In genomic region chr6:12150812-12151432, GRCh38 we compare ENCODE assay signal across 8 cellular contexts.
DNase-seq lines count a peak whose midpoint lies in the region; ATAC-seq and TF ChIP-seq lines count a peak whose summit lies in the region.

No MANE protein-coding gene starts in this region.

- DNase-seq in NCI-H748 (lab: John Stamatoyannopoulos, UW; ENCODE audit: unreplicated experiment) (peak; percentile 48), NCI-H748 treated with DMSO at 0.1 percent for 48 hours (lab: John Stamatoyannopoulos, UW) (no peak), PC-3 (peak; percentile 72), caudate nucleus (lab: John Stamatoyannopoulos, UW) (peak in 26 of 61 donors; percentile 7 to 59 (median 24)), mesenteric fat pad (ENCODE audit: low spot score) (no peak)
- DNase-seq in T-helper 2 cell treated with Interferon-gamma antibody and Interleukin-4, amounts not matched to agents 5 μg/mL and 100 μg/mL, for 36 hours (ENCODE audit: low spot score): no peak

- H3K9me3 ChIP-seq in PC-3 (ENCODE audit: low read length) (no peaks in the 10 kb centered on the region), neural cell (ENCODE audit: low read length) (no peaks in the 10 kb centered on the region)

- H3K27ac Mint-ChIP-seq in T-helper 2 cell treated with Interferon-gamma antibody and Interleukin-4, amounts not matched to agents 5 μg/mL and 100 μg/mL, for 36 hours: no peak overlapping the region

- H3K4me2 ChIP-seq in PC-3 (ENCODE audit: low read length): peak overlapping the region; percentile 60
- H3K4me2 ChIP-seq in neural cell (ENCODE audit: low read length): no peak overlapping the region

- H3K9ac ChIP-seq in PC-3 (ENCODE audit: low read length) (peak overlapping the region; percentile 35; the same call in 1 of the 2 replicates), neural cell (ENCODE audit: low read length) (no peak overlapping the region)

- no peaks in the 10 kb centered on the region for H3K36me3 Mint-ChIP-seq in T-helper 2 cell treated with Interferon-gamma antibody and Interleukin-4, amounts not matched to agents 5 μg/mL and 100 μg/mL, for 36 hours (ENCODE audit: low read depth)

- H3K79me2 ChIP-seq in PC-3 (ENCODE audit: low read length) (no peaks in the 10 kb centered on the region), neural cell (replicated peaks; ENCODE audit: insufficient read depth, low read length) (no peaks in the 10 kb centered on the region)

- no peak overlapping the region for H2AFZ ChIP-seq in PC-3 (ENCODE audit: low read length)
- H2AFZ ChIP-seq in neural cell (ENCODE audit: low read depth, low read length): no peak overlapping the region

- H3K4me3 Mint-ChIP-seq in T-helper 2 cell treated with Interferon-gamma antibody and Interleukin-4, amounts not matched to agents 5 μg/mL and 100 μg/mL, for 36 hours: no peak overlapping the region

- H3K9me2 ChIP-seq in PC-3 (replicated peaks; ENCODE audit: low read length): no peaks in the 10 kb centered on the region
- no peaks in the 10 kb centered on the region for H3K9me2 ChIP-seq in neural cell (ENCODE audit: insufficient read depth, low read length)

- H4K20me1 ChIP-seq in PC-3 (ENCODE audit: low read length) (no peaks in the 10 kb centered on the region), neural cell (ENCODE audit: insufficient read depth) (no peaks in the 10 kb centered on the region)

- H3K4me1 ChIP-seq in PC-3 (ENCODE audit: insufficient read depth, low read length): peaks cover 41% of the 10 kb centered on the region

- intact Hi-C loops in PC-3 (cut with micrococcal nuclease): loop anchor here (1.0 kb wide), 4 partner anchors 83 to 496 kb away; no protein-coding TSS in a partner anchor

- TF ChIP-seq RAD21 in neural cell (conservative IDR thresholded peaks at IDR 0.05): no peak

- peak; percentile 94 for TF ChIP-seq CTCF in PC-3 (conservative IDR thresholded peaks at IDR 0.05; ENCODE audit: low read depth, low read length)
- peak; percentile 25 for TF ChIP-seq CTCF in neural cell (IDR thresholded peaks at IDR 0.05; ENCODE audit: poor library complexity, severe bottlenecking)

- H3K4me1 Mint-ChIP-seq in T-helper 2 cell treated with Interferon-gamma antibody and Interleukin-4, amounts not matched to agents 5 μg/mL and 100 μg/mL, for 36 hours (ENCODE audit: low read depth): peaks cover 24% of the 10 kb centered on the region

- no TSS peak for BruUV-seq in PC-3 (replicated peaks; lab: Mats Ljungman, UMichigan)

- H3K27me3 ChIP-seq in PC-3 (ENCODE audit: low read length) (no peaks in the 10 kb centered on the region), neural cell (ENCODE audit: insufficient read depth, low read depth, low read length) (no peaks in the 10 kb centered on the region)

- H3K4me3 ChIP-seq in PC-3 (ENCODE audit: low read length) (no peak overlapping the region), neural cell (ENCODE audit: low read length) (no peak overlapping the region)

- CTCF ChIA-PET in PC-3 (lab: Charles Lee): no interaction called here

- no peaks in the 10 kb centered on the region for H3K36me3 ChIP-seq in PC-3 (ENCODE audit: low read depth, low read length)
- no peaks in the 10 kb centered on the region for H3K36me3 ChIP-seq in neural cell (ENCODE audit: insufficient read depth, low read length)

- POLR2A ChIA-PET in PC-3 (lab: Charles Lee; ENCODE audit: unreplicated experiment): no interaction called here

- ATAC-seq in PC-3 (peak; percentile 35; the same call in 1 of the 2 replicates), HG03457 (IDR thresholded peaks at IDR 0.05; ENCODE audit: unreplicated experiment) (no peak)

- H3K27ac ChIP-seq in PC-3 (ENCODE audit: low read length) (peak overlapping the region; percentile 80), caudate nucleus (ENCODE audit: low read depth, low read length) (peak overlapping the region; percentile 84), neural cell (ENCODE audit: low read length) (no peak overlapping the region)

- no peak for TF ChIP-seq EP300 in neural cell (conservative IDR thresholded peaks at IDR 0.05; ENCODE audit: poor library complexity, severe bottlenecking)

- no peaks in the 10 kb centered on the region for H3K9me3 Mint-ChIP-seq in T-helper 2 cell treated with Interferon-gamma antibody and Interleukin-4, amounts not matched to agents 5 μg/mL and 100 μg/mL, for 36 hours

- no peaks in the 10 kb centered on the region for H3F3A ChIP-seq in PC-3 (ENCODE audit: low read length, unreplicated experiment)
- H3F3A ChIP-seq in neural cell (ENCODE audit: insufficient read depth, low read length, poor library complexity, severe bottlenecking): no peaks in the 10 kb centered on the region

- H3K27me3 Mint-ChIP-seq in T-helper 2 cell treated with Interferon-gamma antibody and Interleukin-4, amounts not matched to agents 5 μg/mL and 100 μg/mL, for 36 hours (ENCODE audit: low read depth): no peaks in the 10 kb centered on the region

TF ChIP-seq in neural cell, 6 proteins besides CTCF, POLR2A, EP300 and RAD21:
- TF ChIP-seq MXI1 (conservative IDR thresholded peaks at IDR 0.05; ENCODE audit: poor library complexity, severe bottlenecking): no peak
- TF ChIP-seq POLR2AphosphoS5 (IDR thresholded peaks at IDR 0.05): no peak
- TF ChIP-seq REST (IDR thresholded peaks at IDR 0.05; ENCODE audit: borderline replicate concordance): no peak
- no peak for TF ChIP-seq EZH2 (IDR thresholded peaks at IDR 0.05; ENCODE audit: borderline replicate concordance, insufficient read depth, low read length, poor library complexity, severe bottlenecking)
- TF ChIP-seq SMC3 (conservative IDR thresholded peaks at IDR 0.05; ENCODE audit: poor library complexity): no peak
- TF ChIP-seq TAF1 (IDR thresholded peaks at IDR 0.05; ENCODE audit: low read depth): no peak

Comparison
In these comparisons a context has a peak if more than half of its experiments do, and no peak if none do; other contexts are left out.
1. DNase-seq: peak in NCI-H748 (single experiment) and PC-3 (single experiment); none in NCI-H748 treated with DMSO at 0.1 percent for 48 hours (single experiment), T-helper 2 cell treated with Interferon-gamma antibody and Interleukin-4, amounts not matched to agents 5 μg/mL and 100 μg/mL, for 36 hours (single experiment) and mesenteric fat pad (single experiment).